Comparison of ENCODE assay signal across 13 cellular contexts in the genomic region with DNA sequence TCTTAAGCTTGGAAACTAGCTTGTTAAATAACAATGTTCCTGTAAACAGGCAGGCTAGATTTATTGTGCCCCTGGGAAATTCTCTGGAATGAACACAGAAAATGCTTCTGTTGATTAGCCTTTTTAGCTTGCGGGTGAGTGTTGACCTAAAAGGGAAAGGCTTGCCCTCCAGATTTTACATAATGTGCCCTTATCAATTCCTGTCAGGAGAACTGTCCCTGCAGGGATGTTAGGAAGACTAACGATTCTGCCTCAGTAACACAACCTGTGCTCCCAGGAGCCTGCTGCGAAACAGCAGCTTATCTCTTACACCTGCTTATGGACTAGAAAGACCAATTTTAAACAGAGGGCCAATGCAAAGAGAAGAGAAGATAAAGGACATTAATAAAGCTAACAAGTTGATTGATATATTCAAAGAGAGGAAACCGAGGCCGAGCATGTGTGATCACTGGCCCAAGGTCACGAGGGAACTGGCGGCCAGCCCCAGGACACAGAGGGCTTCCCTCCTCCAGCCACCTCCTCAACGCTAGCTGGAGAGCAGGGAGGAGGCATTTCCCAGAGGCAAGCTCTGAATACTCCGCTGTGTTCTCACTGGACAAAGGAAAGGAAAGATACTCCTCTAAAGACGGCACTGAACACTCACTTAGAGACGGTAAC. TPM values are rescaled to one million over a fixed set of nuclear protein-coding genes. Genes with fewer than 3 reads are reported as not detected.
DNase-seq lines count a peak whose midpoint lies in the region; ATAC-seq and TF ChIP-seq lines count a peak whose summit lies in the region.
"Had no signal": no experiment of that assay in that cellular context is flagged by ENCODE, and none has a peak within 500 bp of the region (broad histone marks: within the 10 kb centered on the region; RNA-seq: fewer than 3 reads in every experiment).

No MANE protein-coding gene starts in this region.

- no peak overlapping the region for H3K4me3 Mint-ChIP-seq in activated CD8-positive, alpha-beta T cell treated with anti-CD3 and anti-CD28 coated beads for 36 hours

- H3K27ac Mint-ChIP-seq in activated CD8-positive, alpha-beta T cell treated with anti-CD3 and anti-CD28 coated beads for 36 hours: no peak overlapping the region

- no peaks in the 10 kb centered on the region for H3K9me3 ChIP-seq in ascending aorta
- H3K9me3 ChIP-seq in right atrium auricular region: no peaks in the 10 kb centered on the region
- H3K9me3 ChIP-seq: BLaER1 treated with 17β-estradiol and CSF1 and Interleukin-3, amounts not matched to agents 10 nM and 100 nM; SJSA1 had no signal

- peak overlapping the region; percentile 71 to 75 for H3K27ac ChIP-seq in ascending aorta
- H3K27ac ChIP-seq in right atrium auricular region: peak overlapping the region; percentile 41 to 59
- H3K27ac ChIP-seq in rectal smooth muscle tissue (ENCODE audit: low read depth, low read length): peak overlapping the region; percentile 28
- H3K27ac ChIP-seq: BLaER1 treated with 17β-estradiol and CSF1 and Interleukin-3, amounts not matched to agents 10 nM and 100 nM; SJSA1 had no signal

- POLR2A ChIA-PET in activated CD8-positive, alpha-beta T cell treated with anti-CD3 and anti-CD28 coated beads for 36 hours (lab: Charles Lee): no interaction called here

- no peaks in the 10 kb centered on the region for H3K9me3 Mint-ChIP-seq in activated CD8-positive, alpha-beta T cell treated with anti-CD3 and anti-CD28 coated beads for 36 hours

- H3K27me3 Mint-ChIP-seq in activated CD8-positive, alpha-beta T cell treated with anti-CD3 and anti-CD28 coated beads for 36 hours: peaks cover 9% of the 10 kb centered on the region

- no peak for ATAC-seq in activated CD8-positive, alpha-beta T cell treated with anti-CD3 and anti-CD28 coated beads for 36 hours
- no peak for ATAC-seq in HG03457 (IDR thresholded peaks at IDR 0.05; ENCODE audit: unreplicated experiment)

- WGBS in lower leg skin, 2 donors: 32 to 33% methylated on average over 11 of the region's 11 CpGs

- CTCF ChIA-PET in activated CD8-positive, alpha-beta T cell treated with anti-CD3 and anti-CD28 coated beads for 36 hours (lab: Charles Lee): interaction anchor here (0.8 kb wide), 1 partner anchor 55 kb away, joined by 3 read pairs; no protein-coding TSS in a partner anchor

- no peaks in the 10 kb centered on the region for H3K36me3 Mint-ChIP-seq in activated CD8-positive, alpha-beta T cell treated with anti-CD3 and anti-CD28 coated beads for 36 hours (ENCODE audit: low read depth)

- H3K4me1 ChIP-seq in ascending aorta: peaks cover 0 to 11% of the 10 kb centered on the region in 2 donors
- peaks cover 0 to 51% of the 10 kb centered on the region in 2 donors for H3K4me1 ChIP-seq in right atrium auricular region
- H3K4me1 ChIP-seq in rectal smooth muscle tissue (ENCODE audit: control insufficient read depth, insufficient read depth, low read length): peaks cover 12% of the 10 kb centered on the region
- H3K4me1 ChIP-seq: BLaER1 treated with 17β-estradiol and CSF1 and Interleukin-3, amounts not matched to agents 10 nM and 100 nM had no signal

- TF ChIP-seq CTCF in ascending aorta (IDR thresholded peaks at IDR 0.05) (no peak), right atrium auricular region (IDR thresholded peaks at IDR 0.05) (no peak), lower leg skin (IDR thresholded peaks at IDR 0.05) (no peak)
- TF ChIP-seq CTCF in activated CD8-positive, alpha-beta T cell treated with anti-CD3 and anti-CD28 coated beads for 36 hours (IDR thresholded peaks at IDR 0.05): no peak

- TF ChIP-seq POLR2A in lower leg skin (IDR thresholded peaks at IDR 0.05): no peak

- H3K36me3 ChIP-seq in ascending aorta (no peaks in the 10 kb centered on the region), right atrium auricular region (no peaks in the 10 kb centered on the region), rectal smooth muscle tissue (ENCODE audit: control insufficient read depth, insufficient read depth, low read length) (no peaks in the 10 kb centered on the region)
- H3K36me3 ChIP-seq: BLaER1 treated with 17β-estradiol and CSF1 and Interleukin-3, amounts not matched to agents 10 nM and 100 nM; SJSA1 had no signal

- intact Hi-C loops in ascending aorta (cut with DNase I) (loop anchor here (1.0 kb wide), 1 partner anchor 48 kb away; the partner anchor contains the start of gene TJP1), lower leg skin (cut with DNase I; ENCODE audit: low total_unique reads) (no loop called here)
- intact Hi-C loops in activated CD8-positive, alpha-beta T cell treated with anti-CD3 and anti-CD28 coated beads for 36 hours (cut with micrococcal nuclease): no loop called here

- DNase-seq in COLO829 (ENCODE audit: low spot score): peak; percentile 52
- no peak for DNase-seq in ascending aorta (ENCODE audit: low spot score in 2 of 2)
- DNase-seq in right atrium auricular region (ENCODE audit: low spot score): no peak
- DNase-seq in SW480 (ENCODE audit: low spot score): no peak
- no peak for DNase-seq in activated CD8-positive, alpha-beta T cell treated with anti-CD3 and anti-CD28 coated beads for 36 hours
- DNase-seq in lower leg skin (ENCODE audit: low spot score in 2 of 2): no peak
- DNase-seq: central memory CD4-positive, alpha-beta T cell; NCI-H2029 treated with DMSO at 0.1 percent for 48 hours had no signal

- H3K27me3 ChIP-seq in ascending aorta: no peaks in the 10 kb centered on the region
- no peaks in the 10 kb centered on the region for H3K27me3 ChIP-seq in right atrium auricular region
- no peaks in the 10 kb centered on the region for H3K27me3 ChIP-seq in rectal smooth muscle tissue (ENCODE audit: control insufficient read depth, insufficient read depth, low read length)
- H3K27me3 ChIP-seq: SJSA1 had no signal

- H3K4me3 ChIP-seq in ascending aorta: peak overlapping the region in 1 of 2 donors; percentile 23
- H3K4me3 ChIP-seq in right atrium auricular region: peak overlapping the region in 1 of 2 donors; percentile 7
- H3K4me3 ChIP-seq in rectal smooth muscle tissue (ENCODE audit: low read length): no peak overlapping the region
- H3K4me3 ChIP-seq in lower leg skin (ENCODE audit: low read depth, poor library complexity, severe bottlenecking): no peak overlapping the region
- H3K4me3 ChIP-seq: BLaER1 treated with 17β-estradiol and CSF1 and Interleukin-3, amounts not matched to agents 10 nM and 100 nM; SJSA1 had no signal

- no peaks in the 10 kb centered on the region for H3K4me1 Mint-ChIP-seq in activated CD8-positive, alpha-beta T cell treated with anti-CD3 and anti-CD28 coated beads for 36 hours (ENCODE audit: low read depth)

- no peak overlapping the region for H3K9ac ChIP-seq in rectal smooth muscle tissue (ENCODE audit: low read length)
- H3K9ac ChIP-seq: BLaER1 treated with 17β-estradiol and CSF1 and Interleukin-3, amounts not matched to agents 10 nM and 100 nM had no signal

RNA-seq across cellular contexts. Expression of gene TJP1, which starts 48.4 kb away (rescaled TPM):
- total RNA-seq in ascending aorta (90.0 TPM), right atrium auricular region (100 to 1,000 TPM in 1 of 2 donors, 10 to 100 TPM in 1; 86.9 to 110 TPM), lower leg skin (10 to 100 TPM; 59.1 to 99.9 (median 83.8) TPM)
- not detected for total RNA-seq in activated CD8-positive, alpha-beta T cell treated with anti-CD3 and anti-CD28 coated beads for 36 hours
- total RNA-seq: activated CD8-positive, alpha-beta memory T cell treated with anti-CD3 and anti-CD28 coated beads for 36 hours had no signal

Comparison
In these comparisons a context has a peak if more than half of its experiments do, and no peak if none do; other contexts are left out.
1. RNA of gene TJP1, which starts 48.4 kb away (total RNA-seq): 86.9 to 110 TPM in right atrium auricular region, 90.0 TPM in ascending aorta (single experiment) and 59.1 to 99.9 TPM in lower leg skin; not detected in activated CD8-positive, alpha-beta T cell treated with anti-CD3 and anti-CD28 coated beads for 36 hours; every median in the first group is over 10 times any median in the second.
2. Peak in every context shown above with its lines, with median percentiles within 50 percentile points of each other: H3K27ac ChIP-seq.